In the genomic region with DNA sequence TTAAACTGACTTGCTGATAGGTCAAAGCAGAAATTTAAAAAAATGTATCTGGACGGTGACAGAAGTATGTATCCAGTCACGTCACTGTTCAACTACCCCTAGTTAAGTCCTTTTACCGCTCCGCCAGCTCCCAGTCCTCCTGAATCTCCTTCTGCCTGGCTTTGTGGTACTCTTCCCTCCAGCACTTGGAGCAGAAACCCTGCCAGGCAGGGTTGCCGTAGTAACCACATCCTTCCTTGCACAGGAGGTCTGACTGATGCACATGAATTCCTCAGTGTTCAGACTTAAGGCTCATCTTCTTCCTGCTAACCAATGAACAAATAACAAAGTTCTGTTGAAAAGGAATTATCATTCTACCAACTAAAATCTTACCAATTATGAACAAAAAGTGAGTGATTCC, we compare ENCODE assay signal across 27 cellular contexts.
"Had no signal": no experiment of that assay in that cellular context is flagged by ENCODE, and none has a peak within 500 bp of the region (broad histone marks: within the 10 kb centered on the region; RNA-seq: fewer than 3 reads in every experiment).

No MANE protein-coding gene starts in this region.

- H3K9me3 Mint-ChIP-seq: activated CD4-positive, alpha-beta memory T cell treated with anti-CD3 and anti-CD28 coated beads for 36 hours; activated naive CD8-positive, alpha-beta T cell treated with anti-CD3 and anti-CD28 coated beads, Interleukin-2, amount 50 U/mL, for 24 hours; dendritic cell treated with granulocyte-macrophage colony-stimulating factor and Interleukin-4, amounts not matched to agents 40 ng/mL and 50 ng/mL, for 4 days; endodermal cell; mesothelial cell of epicardium; naive B cell; stimulated activated effector memory CD8-positive, alpha-beta T cell treated with anti-CD3 and anti-CD28 coated beads, Interleukin-12 subunit alpha, Interleukin-12 subunit beta, amount 100 ng/mL, for 72 hours; stimulated activated naive CD8-positive, alpha-beta T cell treated with anti-CD3 and anti-CD28 coated beads, Interleukin-15, Interleukin-2, amounts not matched to agents 100 ng/mL and 50 ng/mL, for 24 hours had no signal

- H3K27ac Mint-ChIP-seq: activated CD4-positive, alpha-beta memory T cell treated with anti-CD3 and anti-CD28 coated beads for 36 hours; activated CD4-positive, alpha-beta T cell treated with anti-CD3 and anti-CD28 coated beads for 36 hours; activated naive CD8-positive, alpha-beta T cell treated with anti-CD3 and anti-CD28 coated beads, Interleukin-2, amount 50 U/mL, for 24 hours; dendritic cell treated with granulocyte-macrophage colony-stimulating factor and Interleukin-4, amounts not matched to agents 40 ng/mL and 50 ng/mL, for 4 days; endodermal cell; mesothelial cell of epicardium; stimulated activated effector memory CD8-positive, alpha-beta T cell treated with anti-CD3 and anti-CD28 coated beads, Interleukin-12 subunit alpha, Interleukin-12 subunit beta, amount 100 ng/mL, for 72 hours; stimulated activated naive CD8-positive, alpha-beta T cell treated with anti-CD3 and anti-CD28 coated beads, Interleukin-15, Interleukin-2, amounts not matched to agents 100 ng/mL and 50 ng/mL, for 24 hours had no signal

- ATAC-seq: activated CD4-positive, alpha-beta T cell treated with anti-CD3 and anti-CD28 coated beads for 36 hours; activated naive CD8-positive, alpha-beta T cell treated with anti-CD3 and anti-CD28 coated beads, Interleukin-2, amount 50 U/mL, for 24 hours; esophagus mucosa; heart left ventricle; left colon; right lobe of liver; stimulated activated effector memory CD8-positive, alpha-beta T cell treated with anti-CD3 and anti-CD28 coated beads, Interleukin-12 subunit alpha, Interleukin-12 subunit beta, amount 100 ng/mL, for 72 hours had no signal

- H3K4me1 ChIP-seq: breast epithelium had no signal

- H3K4me1 Mint-ChIP-seq: mesothelial cell of epicardium had no signal

- H3K36me3 ChIP-seq: breast epithelium, heart left ventricle, right lobe of liver, thoracic aorta had no signal

- H3K27me3 ChIP-seq: breast epithelium, right lobe of liver had no signal

- H3K4me3 ChIP-seq: breast epithelium, heart left ventricle, right lobe of liver, thoracic aorta had no signal

- H3K4me3 Mint-ChIP-seq: activated CD4-positive, alpha-beta memory T cell treated with anti-CD3 and anti-CD28 coated beads for 36 hours; activated CD4-positive, alpha-beta T cell treated with anti-CD3 and anti-CD28 coated beads for 36 hours; activated naive CD8-positive, alpha-beta T cell treated with anti-CD3 and anti-CD28 coated beads, Interleukin-2, amount 50 U/mL, for 24 hours; dendritic cell treated with granulocyte-macrophage colony-stimulating factor and Interleukin-4, amounts not matched to agents 40 ng/mL and 50 ng/mL, for 4 days; endodermal cell; mesothelial cell of epicardium; stimulated activated effector memory CD8-positive, alpha-beta T cell treated with anti-CD3 and anti-CD28 coated beads, Interleukin-12 subunit alpha, Interleukin-12 subunit beta, amount 100 ng/mL, for 72 hours; stimulated activated naive CD8-positive, alpha-beta T cell treated with anti-CD3 and anti-CD28 coated beads, Interleukin-15, Interleukin-2, amounts not matched to agents 100 ng/mL and 50 ng/mL, for 24 hours had no signal

- H3K27me3 Mint-ChIP-seq: activated CD4-positive, alpha-beta T cell treated with anti-CD3 and anti-CD28 coated beads for 36 hours; activated naive CD8-positive, alpha-beta T cell treated with anti-CD3 and anti-CD28 coated beads, Interleukin-2, amount 50 U/mL, for 24 hours; dendritic cell treated with granulocyte-macrophage colony-stimulating factor and Interleukin-4, amounts not matched to agents 40 ng/mL and 50 ng/mL, for 4 days; stimulated activated naive CD8-positive, alpha-beta T cell treated with anti-CD3 and anti-CD28 coated beads, Interleukin-15, Interleukin-2, amounts not matched to agents 100 ng/mL and 50 ng/mL, for 24 hours had no signal

- DNase-seq: activated CD4-positive, alpha-beta memory T cell treated with anti-CD3 and anti-CD28 coated beads for 36 hours; activated CD4-positive, alpha-beta T cell treated with anti-CD3 and anti-CD28 coated beads for 36 hours; activated CD4-positive, CD25-positive, alpha-beta regulatory T cell; activated CD8-positive, alpha-beta memory T cell treated with anti-CD3 and anti-CD28 coated beads, Interleukin-2, amount 50 U/mL, for 4 hours; activated gamma-delta T cell; activated naive CD4-positive, alpha-beta T cell treated with anti-CD3 and anti-CD28 coated beads, Interleukin-2, amount 50 U/mL, for 16 hours; activated naive CD8-positive, alpha-beta T cell treated with anti-CD3 and anti-CD28 coated beads, Interleukin-2, amount 50 U/mL, for 24 hours; activated T-cell treated with anti-CD3 and anti-CD28 coated beads, Interleukin-2, amount 50 U/mL, for 1 hour; central memory CD4-positive, alpha-beta T cell; endodermal cell; foreskin fibroblast; heart left ventricle; immature natural killer cell; kidney; left colon; naive B cell; right lobe of liver; stimulated activated CD4-positive, alpha-beta T cell treated with anti-CD3 and anti-CD28 coated beads, Interleukin-12 subunit alpha, Interleukin-12 subunit beta, amount 100 ng/mL, for 4 hours; stimulated activated CD4-positive, alpha-beta T cell treated with anti-CD3 and anti-CD28 coated beads, Interleukin-4, amount 100 ng/mL, for 24 hours; trophoblast cell had no signal

- H3K36me3 Mint-ChIP-seq: activated CD4-positive, alpha-beta memory T cell treated with anti-CD3 and anti-CD28 coated beads for 36 hours; immature natural killer cell; mesothelial cell of epicardium; naive B cell; stimulated activated effector memory CD8-positive, alpha-beta T cell treated with anti-CD3 and anti-CD28 coated beads, Interleukin-12 subunit alpha, Interleukin-12 subunit beta, amount 100 ng/mL, for 72 hours had no signal

- H3K9me3 ChIP-seq: breast epithelium, heart left ventricle, right lobe of liver, thoracic aorta had no signal

- H3K27ac ChIP-seq: breast epithelium, heart left ventricle, thoracic aorta had no signal
